In the genomic region with DNA sequence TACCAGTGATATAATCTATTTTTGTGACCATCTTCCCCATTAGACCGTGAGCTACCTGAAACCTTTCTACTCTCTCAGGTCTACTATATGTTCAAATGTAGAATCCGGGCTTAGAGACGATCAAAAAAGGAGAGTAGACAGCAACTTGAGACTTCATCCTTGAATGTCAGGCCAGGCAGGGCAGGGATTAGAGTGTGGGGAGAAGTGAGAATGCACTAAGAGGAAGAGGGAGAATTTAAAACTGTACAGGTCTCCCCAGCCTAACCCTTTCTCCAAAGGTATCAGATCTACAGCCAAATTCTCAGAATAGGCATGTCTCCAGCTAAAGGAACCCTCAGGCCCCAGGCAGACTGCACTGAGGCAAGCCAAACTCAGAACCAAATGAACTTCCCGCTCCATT, we compare ENCODE assay signal across 8 cellular contexts. TPM values are rescaled to one million over a fixed set of nuclear protein-coding genes. Genes with fewer than 3 reads are reported as not detected.
A peak's percentile ranks its signal among the peaks of the same experiment; 100 is the strongest.
DNase-seq lines count a peak whose midpoint lies in the region; ATAC-seq, FAIRE-seq and TF ChIP-seq lines count a peak whose summit lies in the region.

No MANE protein-coding gene starts in this region.

- no peak overlapping the region for H3K56ac ChIP-seq in H1 (replicated peaks; ENCODE audit: insufficient read length, low read depth, low read length)

- no peak overlapping the region for H3K4ac ChIP-seq in H1 (replicated peaks; ENCODE audit: insufficient read length, low read depth, low read length)

- peaks cover 13% of the 10 kb centered on the region for H3K79me1 ChIP-seq in H1 (ENCODE audit: low read depth, low read length)

- peak overlapping the region; percentile 73; the same call in 1 of the 2 replicates for H2BK5ac ChIP-seq in H1 (ENCODE audit: low read depth, low read length)

- DNase-seq in CD8-positive, alpha-beta memory T cell: no peak
- no peak for DNase-seq in H1 (ENCODE audit: low read depth in 1 of 2, low spot score in 2 of 2)
- DNase-seq in NCI-H2171 treated with DMSO at 0.1 percent for 48 hours (lab: John Stamatoyannopoulos, UW): no peak
- DNase-seq in NCI-H1694 treated with DMSO at 0.1 percent for 48 hours (lab: John Stamatoyannopoulos, UW): no peak
- DNase-seq in NCI-H2196 treated with DMSO at 0.1 percent for 48 hours (lab: John Stamatoyannopoulos, UW; ENCODE audit: unreplicated experiment): no peak

- peaks cover 37 to 47% (median 43%) of the 10 kb centered on the region in 3 donors for H3K4me1 Mint-ChIP-seq in CD8-positive, alpha-beta memory T cell

- H3K9me2 ChIP-seq in OCI-LY1 (ENCODE audit: low read depth, low read length): no peaks in the 10 kb centered on the region

- no peak for FAIRE-seq in H1 (lab: Jason Lieb, UNC)

- H3K23me2 ChIP-seq in H1 (ENCODE audit: low read depth, low read length): peaks cover 6% of the 10 kb centered on the region

- TF ChIP-seq CTCF in OCI-LY1 (IDR thresholded peaks at IDR 0.05; ENCODE audit: low read length) (no peak), H1 (IDR thresholded peaks at IDR 0.05; ENCODE audit: control extremely low read depth in 1 of 3, insufficient read depth in 1 of 3, low read depth in 1 of 3, low read length in 3 of 3) (no peak), neutrophil (IDR thresholded peaks at IDR 0.05) (no peak)

- CTCF ChIA-PET in CD8-positive, alpha-beta memory T cell (lab: Charles Lee): interaction anchor here (0.7 to 1.0 kb wide), 4 partner anchors 9 to 77 kb away, joined by 3 to 4 read pairs (median 3); no protein-coding TSS in a partner anchor
- CTCF ChIA-PET in H1 (lab: Charles Lee; ENCODE audit: partially characterized antibody): interaction anchor here (1.0 to 14.0 kb wide), 7 partner anchors 9 to 332 kb away, joined by 4 to 423 read pairs (median 6); partner anchors contain the start of gene CLPB

- H3K4me2 ChIP-seq in OCI-LY1 (ENCODE audit: low read length): peak overlapping the region; percentile 94
- H3K4me2 ChIP-seq in H1 (ENCODE audit: insufficient read depth in 1 of 2, low read depth in 2 of 2, low read length in 2 of 2): peak overlapping the region; percentile 84 to 91

- no peak for ATAC-seq in HG03039 (IDR thresholded peaks at IDR 0.05; ENCODE audit: unreplicated experiment)

- peak overlapping the region; percentile 73 to 98 (median 96) for H3K27ac Mint-ChIP-seq in CD8-positive, alpha-beta memory T cell

- peak overlapping the region; percentile 98 for H3K9ac ChIP-seq in OCI-LY1 (ENCODE audit: low read length)
- peak overlapping the region; percentile 88 to 98 (median 95) for H3K9ac ChIP-seq in H1 (replicated peaks in 1 of 4; ENCODE audit: extremely low read depth in 1 of 4, low read depth in 3 of 4, low read length in 3 of 4)

- TF ChIP-seq POLR2A in H1 (IDR thresholded peaks at IDR 0.05; ENCODE audit: control extremely low read depth in 1 of 2, low read depth in 2 of 2, low read length in 2 of 2): no peak

- H2BK20ac ChIP-seq in H1 (ENCODE audit: low read length): no peak overlapping the region

- H3K4me3 ChIP-seq in CD8-positive, alpha-beta memory T cell (ENCODE audit: low read length): peak overlapping the region; percentile 89
- H3K4me3 ChIP-seq in OCI-LY1 (ENCODE audit: low read depth, low read length, poor library complexity, severe bottlenecking): peak overlapping the region; percentile 82
- peak overlapping the region; percentile 95 to 98 (median 97) for H3K4me3 ChIP-seq in H1 (ENCODE audit: extremely low read depth in 1 of 4, insufficient read depth in 2 of 4, low read depth in 3 of 4, low read length in 4 of 4)
- H3K4me3 ChIP-seq in neutrophil (ENCODE audit: low read depth in 1 of 2, low read length in 1 of 2): peak overlapping the region; percentile 66 to 78

- H3K79me2 ChIP-seq in OCI-LY1 (ENCODE audit: insufficient read depth, low read length) (peaks cover 12% of the 10 kb centered on the region), H1 (ENCODE audit: control insufficient read depth in 1 of 2, insufficient read depth in 2 of 2, low read length in 2 of 2) (peaks cover 10 to 34% of the 10 kb centered on the region in 2 experiments)

- no peaks in the 10 kb centered on the region for H3K27me3 ChIP-seq in CD8-positive, alpha-beta memory T cell (ENCODE audit: insufficient read depth, low read length, poor library complexity, severe bottlenecking)
- H3K27me3 ChIP-seq in OCI-LY1 (ENCODE audit: insufficient read depth, low read length) (no peaks in the 10 kb centered on the region), H1 (replicated peaks in 1 of 4; ENCODE audit: control insufficient read depth in 3 of 4, extremely low read depth in 1 of 4, insufficient read depth in 3 of 4, low read length in 3 of 4) (no peaks in the 10 kb centered on the region), neutrophil (no peaks in the 10 kb centered on the region)

- 77% methylated on average over 4 of the region's 4 CpGs; no CpG with 5 or more reads in 1 of the 2 experiments for WGBS in H1 (ENCODE audit: extremely low coverage in 1 of 2, insufficient coverage in 1 of 2, insufficient read length in 1 of 2, insufficient replicate concordance in 2 of 2, low coverage in 1 of 2, low lambda C conversion rate in 2 of 2, missing lambda C conversion rate in 1 of 2), 2 experiments

- H4K8ac ChIP-seq in H1 (ENCODE audit: extremely low read depth, insufficient read depth, low read length): no peak overlapping the region

- H3K36me3 ChIP-seq in CD8-positive, alpha-beta memory T cell (ENCODE audit: insufficient read depth, low read length): peaks cover 22% of the 10 kb centered on the region
- H3K36me3 ChIP-seq in OCI-LY1 (ENCODE audit: insufficient read depth, low read length): peaks cover 45% of the 10 kb centered on the region
- H3K36me3 ChIP-seq in H1 (ENCODE audit: control insufficient read depth in 2 of 4, insufficient read depth in 4 of 4, low read length in 3 of 4): peaks cover 21 to 26% (median 24%) of the 10 kb centered on the region in 4 experiments
- H3K36me3 ChIP-seq in neutrophil: peaks cover 20% of the 10 kb centered on the region

- no peak overlapping the region for H2BK12ac ChIP-seq in H1 (ENCODE audit: low read depth, low read length)

- POLR2A ChIA-PET in CD8-positive, alpha-beta memory T cell (lab: Charles Lee): interaction anchor here (1.1 to 1.4 kb wide), 3 partner anchors 11 to 77 kb away, joined by 3 to 13 read pairs (median 3); partner anchors contain the start of gene ANAPC15
- POLR2A ChIA-PET in H1 (lab: Charles Lee; ENCODE audit: partially characterized antibody): interaction anchor here (0.6 to 14.4 kb wide), 7 partner anchors 8 to 77 kb away, joined by 3 to 144 read pairs (median 4); partner anchors contain the start of genes ANAPC15 and LRRC51

- H2AFZ ChIP-seq in OCI-LY1 (ENCODE audit: low read length): no peak overlapping the region
- no peak overlapping the region for H2AFZ ChIP-seq in H1 (ENCODE audit: low read length)

- H3K9me3 Mint-ChIP-seq in CD8-positive, alpha-beta memory T cell: no peaks in the 10 kb centered on the region

- H3K36me3 Mint-ChIP-seq in CD8-positive, alpha-beta memory T cell: peaks cover 0 to 42% (median 3%) of the 10 kb centered on the region in 3 donors

- no peak for TF ChIP-seq EP300 in H1 (IDR thresholded peaks at IDR 0.05; ENCODE audit: borderline replicate concordance in 1 of 2, low read depth in 2 of 2, low read length in 2 of 2)

- H2BK120ac ChIP-seq in H1 (replicated peaks; ENCODE audit: low read depth, low read length): no peak overlapping the region

- no peak overlapping the region for H2BK15ac ChIP-seq in H1 (ENCODE audit: low read length)

- no peak overlapping the region for H4K91ac ChIP-seq in H1 (replicated peaks; ENCODE audit: insufficient read length, low read length)

- H3K9me3 ChIP-seq in CD8-positive, alpha-beta memory T cell (ENCODE audit: low read length): no peaks in the 10 kb centered on the region
- no peaks in the 10 kb centered on the region for H3K9me3 ChIP-seq in OCI-LY1 (ENCODE audit: low read length)
- H3K9me3 ChIP-seq in H1 (ENCODE audit: insufficient read depth in 2 of 2, low read depth in 1 of 2, low read length in 1 of 2): no peaks in the 10 kb centered on the region
- H3K9me3 ChIP-seq in neutrophil: no peaks in the 10 kb centered on the region

- H2AK5ac ChIP-seq in H1 (ENCODE audit: low read depth, low read length): peak overlapping the region; percentile 65; the same call in 1 of the 2 replicates

- H4K20me1 ChIP-seq in OCI-LY1 (ENCODE audit: insufficient read depth, low read length) (no peaks in the 10 kb centered on the region), H1 (replicated peaks in 1 of 2; ENCODE audit: control insufficient read depth in 1 of 2, insufficient read depth in 2 of 2, low read length in 2 of 2) (peaks cover 2 to 16% of the 10 kb centered on the region in 2 experiments)

- peak overlapping the region; percentile 82 to 98 (median 89) for H3K4me3 Mint-ChIP-seq in CD8-positive, alpha-beta memory T cell

- H4K5ac ChIP-seq in H1 (ENCODE audit: insufficient read length, low read depth, low read length): no peak overlapping the region

- no peak overlapping the region for H3K14ac ChIP-seq in H1 (ENCODE audit: insufficient read length)

- H3K18ac ChIP-seq in H1 (ENCODE audit: extremely low read depth, low read length): no peak overlapping the region

- no peaks in the 10 kb centered on the region for H3F3A ChIP-seq in OCI-LY1 (ENCODE audit: insufficient read depth, low read length)

- no peak for TF ChIP-seq RAD21 in H1 (IDR thresholded peaks at IDR 0.05 in 1 of 2, conservative IDR thresholded peaks at IDR 0.05 in 1 of 2; ENCODE audit: low read depth in 2 of 2, low read length in 2 of 2)

- H3K27me3 Mint-ChIP-seq in CD8-positive, alpha-beta memory T cell: no peaks in the 10 kb centered on the region

- peak overlapping the region; percentile 94 for H3K27ac ChIP-seq in CD8-positive, alpha-beta memory T cell (ENCODE audit: low read depth, low read length)
- H3K27ac ChIP-seq in OCI-LY1 (ENCODE audit: low read depth, low read length, poor library complexity, severe bottlenecking): peak overlapping the region; percentile 70
- H3K27ac ChIP-seq in H1 (ENCODE audit: low read depth, low read length): peak overlapping the region; percentile 86
- H3K27ac ChIP-seq in neutrophil: peak overlapping the region; percentile 95

- H3K4me1 ChIP-seq in CD8-positive, alpha-beta memory T cell (ENCODE audit: insufficient read depth, low read length): peaks cover 31% of the 10 kb centered on the region
- peaks cover 23% of the 10 kb centered on the region for H3K4me1 ChIP-seq in OCI-LY1 (ENCODE audit: insufficient read depth, low read length, severe bottlenecking)
- H3K4me1 ChIP-seq in H1 (replicated peaks in 1 of 4; ENCODE audit: control insufficient read depth in 3 of 4, insufficient read depth in 4 of 4, low read length in 3 of 4): peaks cover 3 to 14% (median 5%) of the 10 kb centered on the region in 4 experiments; a peak in 6 of 7 replicates
- peaks cover 57 to 65% of the 10 kb centered on the region in 2 experiments for H3K4me1 ChIP-seq in neutrophil (ENCODE audit: control insufficient read depth in 1 of 2, insufficient read depth in 1 of 2, low read depth in 1 of 2, low read length in 1 of 2)

- H3K23ac ChIP-seq in H1 (ENCODE audit: insufficient read length): no peak overlapping the region

RNA-seq across cellular contexts. Expression of gene LAMTOR1, which starts 0.9 kb away (rescaled TPM):
- total RNA-seq in CD8-positive, alpha-beta memory T cell: 10 to 100 TPM; 77.3 to 79.2 TPM
- polyA plus RNA-seq in CD8-positive, alpha-beta memory T cell: 82.3 TPM
- total RNA-seq in H1 (2021; fragmentation: NEBNext Ultra II Directional; extraction: Animal tissue kit (Norgen Biotek cat#: 25700)): 81.0 and 82.1 TPM in 2 replicates
- polyA plus RNA-seq in H1 (2011; rRNA removed): 160 and 164 TPM in 2 replicates
- 129 TPM for polyA plus RNA-seq in H1 (2011; cell fraction: cytosol; rRNA removed)
- polyA plus RNA-seq in H1 (2011; cell fraction: nucleus; rRNA removed): 141 TPM
- 114 to 155 TPM (median 145 TPM) in 4 replicates for polyA plus RNA-seq in H1 (2012, experiment 1 of 2)
- polyA plus RNA-seq in H1 (2012, experiment 2 of 2): 182 TPM
- polyA plus RNA-seq in H1 (2013, experiment 1 of 2): 76.1 TPM
- polyA plus RNA-seq in H1 (2013, experiment 2 of 2): 78.7 TPM
- 146 and 151 TPM in 2 replicates for polyA minus RNA-seq in H1 (2011; rRNA and poly(A)+ RNA removed)
- 98.1 TPM for polyA minus RNA-seq in H1 (2011; cell fraction: cytosol; rRNA and poly(A)+ RNA removed)
- 80.7 TPM for polyA minus RNA-seq in H1 (2011; cell fraction: nucleus; rRNA and poly(A)+ RNA removed)

RNA-seq across cellular contexts. Expression of gene TOMT, which starts 3.6 kb away (rescaled TPM):
- not detected for total RNA-seq in CD8-positive, alpha-beta memory T cell
- polyA plus RNA-seq in CD8-positive, alpha-beta memory T cell: not detected
- total RNA-seq in H1 (2021; fragmentation: NEBNext Ultra II Directional; extraction: Animal tissue kit (Norgen Biotek cat#: 25700)): not detected in 2 replicates
- polyA plus RNA-seq in H1 (2011; rRNA removed): 0.11 TPM in 1 of 2 replicates, not detected in the other
- not detected for polyA plus RNA-seq in H1 (2011; cell fraction: cytosol; rRNA removed)
- polyA plus RNA-seq in H1 (2011; cell fraction: nucleus; rRNA removed): not detected
- not detected in 4 replicates for polyA plus RNA-seq in H1 (2012, experiment 1 of 2)
- not detected for polyA plus RNA-seq in H1 (2012, experiment 2 of 2)
- not detected for polyA plus RNA-seq in H1 (2013, experiment 1 of 2)
- not detected for polyA plus RNA-seq in H1 (2013, experiment 2 of 2)
- not detected in 2 replicates for polyA minus RNA-seq in H1 (2011; rRNA and poly(A)+ RNA removed)
- polyA minus RNA-seq in H1 (2011; cell fraction: cytosol; rRNA and poly(A)+ RNA removed): not detected
- not detected for polyA minus RNA-seq in H1 (2011; cell fraction: nucleus; rRNA and poly(A)+ RNA removed)

RNA-seq across cellular contexts. Expression of gene ANAPC15, which starts 10.3 kb away (rescaled TPM):
- total RNA-seq in CD8-positive, alpha-beta memory T cell: 10 to 100 TPM; 63.3 to 66.2 TPM
- polyA plus RNA-seq in CD8-positive, alpha-beta memory T cell: 79.0 TPM
- 70.0 and 74.9 TPM in 2 replicates for total RNA-seq in H1 (2021; fragmentation: NEBNext Ultra II Directional; extraction: Animal tissue kit (Norgen Biotek cat#: 25700))
- 66.2 and 70.4 TPM in 2 replicates for polyA plus RNA-seq in H1 (2011; rRNA removed)
- 130 TPM for polyA plus RNA-seq in H1 (2011; cell fraction: cytosol; rRNA removed)
- polyA plus RNA-seq in H1 (2011; cell fraction: nucleus; rRNA removed): 40.5 TPM
- 94.7 to 119 TPM (median 103 TPM) in 4 replicates for polyA plus RNA-seq in H1 (2012, experiment 1 of 2)
- 90.3 TPM for polyA plus RNA-seq in H1 (2012, experiment 2 of 2)
- 61.3 TPM for polyA plus RNA-seq in H1 (2013, experiment 1 of 2)
- 64.7 TPM for polyA plus RNA-seq in H1 (2013, experiment 2 of 2)
- polyA minus RNA-seq in H1 (2011; rRNA and poly(A)+ RNA removed): 22.8 and 31.9 TPM in 2 replicates
- 20.6 TPM for polyA minus RNA-seq in H1 (2011; cell fraction: cytosol; rRNA and poly(A)+ RNA removed)
- polyA minus RNA-seq in H1 (2011; cell fraction: nucleus; rRNA and poly(A)+ RNA removed): 28.0 TPM

RNA-seq across cellular contexts. Expression of gene LRRC51, which starts 21.5 kb away (rescaled TPM):
- total RNA-seq in CD8-positive, alpha-beta memory T cell: 1 to 10 TPM; 8.2 to 8.9 TPM
- 2.6 TPM for polyA plus RNA-seq in CD8-positive, alpha-beta memory T cell
- total RNA-seq in H1 (2021; fragmentation: NEBNext Ultra II Directional; extraction: Animal tissue kit (Norgen Biotek cat#: 25700)): 6.8 and 7.9 TPM in 2 replicates
- polyA plus RNA-seq in H1 (2011; rRNA removed): 6.0 and 7.7 TPM in 2 replicates
- polyA plus RNA-seq in H1 (2011; cell fraction: cytosol; rRNA removed): 10.9 TPM
- 5.4 TPM for polyA plus RNA-seq in H1 (2011; cell fraction: nucleus; rRNA removed)
- polyA plus RNA-seq in H1 (2012, experiment 1 of 2): 6.4 to 10.3 TPM (median 7.4 TPM) in 4 replicates
- 3.5 TPM for polyA plus RNA-seq in H1 (2012, experiment 2 of 2)
- polyA plus RNA-seq in H1 (2013, experiment 1 of 2): 4.0 TPM
- 4.6 TPM for polyA plus RNA-seq in H1 (2013, experiment 2 of 2)
- 6.8 and 15.9 TPM in 2 replicates for polyA minus RNA-seq in H1 (2011; rRNA and poly(A)+ RNA removed)
- 6.4 TPM for polyA minus RNA-seq in H1 (2011; cell fraction: cytosol; rRNA and poly(A)+ RNA removed)
- 6.6 TPM for polyA minus RNA-seq in H1 (2011; cell fraction: nucleus; rRNA and poly(A)+ RNA removed)

RNA-seq across cellular contexts. Expression of gene NUMA1, which starts 21.8 kb away (rescaled TPM):
- 100 to 1,000 TPM; 106 to 110 TPM for total RNA-seq in CD8-positive, alpha-beta memory T cell
- 73.5 TPM for polyA plus RNA-seq in CD8-positive, alpha-beta memory T cell
- 107 and 108 TPM in 2 replicates for total RNA-seq in H1 (2021; fragmentation: NEBNext Ultra II Directional; extraction: Animal tissue kit (Norgen Biotek cat#: 25700))
- 101 and 137 TPM in 2 replicates for polyA plus RNA-seq in H1 (2011; rRNA removed)
- 96.5 TPM for polyA plus RNA-seq in H1 (2011; cell fraction: cytosol; rRNA removed)
- polyA plus RNA-seq in H1 (2011; cell fraction: nucleus; rRNA removed): 241 TPM
- polyA plus RNA-seq in H1 (2012, experiment 1 of 2): 79.6 to 115 TPM (median 109 TPM) in 4 replicates
- polyA plus RNA-seq in H1 (2012, experiment 2 of 2): 40.6 TPM
- 44.4 TPM for polyA plus RNA-seq in H1 (2013, experiment 1 of 2)
- 40.8 TPM for polyA plus RNA-seq in H1 (2013, experiment 2 of 2)
- 194 and 208 TPM in 2 replicates for polyA minus RNA-seq in H1 (2011; rRNA and poly(A)+ RNA removed)
- 97.6 TPM for polyA minus RNA-seq in H1 (2011; cell fraction: cytosol; rRNA and poly(A)+ RNA removed)
- 148 TPM for polyA minus RNA-seq in H1 (2011; cell fraction: nucleus; rRNA and poly(A)+ RNA removed)
